In the genomic region with DNA sequence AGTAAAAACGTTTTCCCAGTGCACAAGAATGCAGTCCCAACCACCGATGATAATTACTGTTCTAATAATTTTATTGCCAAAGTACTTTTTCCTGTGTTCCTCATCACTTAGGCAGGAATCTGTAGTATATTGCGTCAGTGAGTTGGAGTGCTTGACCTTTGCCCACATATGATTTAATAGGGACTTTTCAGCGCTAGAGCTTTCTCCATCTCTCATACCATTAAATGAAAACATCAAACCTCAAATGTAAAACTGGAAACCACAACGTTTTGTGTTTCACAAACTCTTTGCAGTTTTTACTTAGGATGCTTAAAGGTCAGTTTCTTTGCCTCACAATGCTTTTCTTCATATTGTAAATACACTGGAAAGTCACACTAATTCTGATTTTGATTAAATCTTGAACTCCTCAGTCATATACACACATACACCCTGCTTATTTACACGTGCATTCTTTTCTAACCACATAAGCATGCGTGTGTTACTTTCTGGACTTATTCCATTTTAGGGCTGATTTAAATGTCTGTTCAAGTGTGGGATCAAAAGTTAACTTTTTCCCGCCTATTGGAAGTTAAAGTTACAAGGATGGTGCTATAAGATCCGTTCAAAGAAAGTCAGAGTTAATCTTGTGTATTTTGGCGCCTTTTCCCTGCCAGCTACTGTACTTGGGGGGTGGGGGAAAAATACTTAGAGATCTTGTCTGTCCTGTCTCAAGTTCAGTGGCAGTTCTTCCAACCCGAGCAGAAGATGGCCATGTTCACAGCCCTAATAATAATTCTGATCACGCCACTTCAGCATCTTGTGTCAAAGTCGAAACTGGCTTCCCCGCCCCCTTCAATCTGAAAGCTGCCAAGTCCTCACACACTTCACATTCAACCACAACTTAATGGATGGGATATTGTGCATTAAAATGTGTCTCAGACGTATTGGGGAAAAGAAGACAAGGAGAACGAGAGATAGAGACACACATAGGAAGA, we compare ENCODE assay signal across 8 cellular contexts. TPM values are rescaled to one million over a fixed set of nuclear protein-coding genes. Genes with fewer than 3 reads are reported as not detected.
DNase-seq lines count a peak whose midpoint lies in the region; ATAC-seq and TF ChIP-seq lines count a peak whose summit lies in the region.

No MANE protein-coding gene starts in this region.

- peak overlapping the region; percentile 16 to 85 for H3K27ac ChIP-seq in aorta (ENCODE audit: low read depth in 1 of 2, low read length in 2 of 2)

- no peak for TF ChIP-seq CTCF in cardiac fibroblast (IDR thresholded peaks at IDR 0.05; ENCODE audit: low read depth, low read length)

- H3K4me3 Mint-ChIP-seq in memory B cell, result peak overlapping the region; percentile 54

- no peak overlapping the region for H3K27ac Mint-ChIP-seq in memory B cell

- H3K4me3 ChIP-seq in cardiac fibroblast (replicated peaks in 1 of 2; ENCODE audit: low read depth in 2 of 2, low read length in 2 of 2) (peak overlapping the region; percentile 59 to 61), aorta (ENCODE audit: low read length in 2 of 2) (peak overlapping the region; percentile 51 to 54)

- no peaks in the 10 kb centered on the region for H3K9me3 Mint-ChIP-seq in memory B cell

- peaks cover 18% of the 10 kb centered on the region for H3K27me3 Mint-ChIP-seq in memory B cell

- no peaks in the 10 kb centered on the region for H3K4me1 ChIP-seq in aorta (ENCODE audit: control insufficient read depth in 1 of 2, insufficient read depth in 2 of 2, low read length in 2 of 2)

- H3K9me3 ChIP-seq in aorta (ENCODE audit: control insufficient read depth, low read length), result no peaks in the 10 kb centered on the region

- H3K4me1 Mint-ChIP-seq in memory B cell, result peaks cover 16% of the 10 kb centered on the region

- no peaks in the 10 kb centered on the region for H3K27me3 ChIP-seq in aorta (ENCODE audit: control insufficient read depth in 1 of 2, insufficient read depth in 2 of 2, low read length in 1 of 2)

- peak; percentile 27 to 57 (median 34) for DNase-seq in NCI-H1417 (lab: John Stamatoyannopoulos, UW)
- no peak for DNase-seq in NCI-H1417 treated with DMSO at 0.1 percent for 48 hours (lab: John Stamatoyannopoulos, UW)
- DNase-seq in NCI-H226, result peak; percentile 82
- DNase-seq in cardiac fibroblast (ENCODE audit: low read depth in 2 of 2), result peak; percentile 96
- DNase-seq in memory B cell (ENCODE audit: low spot score in 2 of 2), result no peak
- no peak for DNase-seq in aorta

- no peak for ATAC-seq in memory B cell (ENCODE audit: low read depth)
- no peak for ATAC-seq in aorta (ENCODE audit: low FRiP score)
- no peak for ATAC-seq in HG03378 (IDR thresholded peaks at IDR 0.05; ENCODE audit: unreplicated experiment)
- no peak for ATAC-seq in GM21529 (IDR thresholded peaks at IDR 0.05; ENCODE audit: unreplicated experiment)

- intact Hi-C loops in aorta (cut with DNase I), result loop anchor here in 1 of 2 donors (5.0 kb wide), 1 partner anchor 223 kb away; no protein-coding TSS in a partner anchor

- H3K36me3 ChIP-seq in aorta (ENCODE audit: control insufficient read depth in 1 of 2, insufficient read depth in 2 of 2, low read length in 1 of 2), result no peaks in the 10 kb centered on the region

- 3% methylated on average over 16 of the region's 16 CpGs for WGBS in aorta, 2 donors

- H3K36me3 Mint-ChIP-seq in memory B cell, result peaks cover 4% of the 10 kb centered on the region

RNA-seq across cellular contexts. Expression of gene NFIB, which starts 6.6 kb away (rescaled TPM):
- 100 to 1,000 TPM; 160 to 278 TPM for total RNA-seq in aorta
- polyA plus RNA-seq in aorta, result 10 to 100 TPM; 10.8 to 17.6 TPM

Comparison
In these comparisons a context has a peak if more than half of its experiments do, and no peak if none do; other contexts are left out.
1. DNase-seq: peak in NCI-H1417 (3 of 3), NCI-H226 (single experiment) and cardiac fibroblast (2 of 2); none in NCI-H1417 treated with DMSO at 0.1 percent for 48 hours (single experiment), memory B cell (0 of 2) and aorta (0 of 2).